Comparison of ENCODE assay signal across 1 cellular context in the genomic region with DNA sequence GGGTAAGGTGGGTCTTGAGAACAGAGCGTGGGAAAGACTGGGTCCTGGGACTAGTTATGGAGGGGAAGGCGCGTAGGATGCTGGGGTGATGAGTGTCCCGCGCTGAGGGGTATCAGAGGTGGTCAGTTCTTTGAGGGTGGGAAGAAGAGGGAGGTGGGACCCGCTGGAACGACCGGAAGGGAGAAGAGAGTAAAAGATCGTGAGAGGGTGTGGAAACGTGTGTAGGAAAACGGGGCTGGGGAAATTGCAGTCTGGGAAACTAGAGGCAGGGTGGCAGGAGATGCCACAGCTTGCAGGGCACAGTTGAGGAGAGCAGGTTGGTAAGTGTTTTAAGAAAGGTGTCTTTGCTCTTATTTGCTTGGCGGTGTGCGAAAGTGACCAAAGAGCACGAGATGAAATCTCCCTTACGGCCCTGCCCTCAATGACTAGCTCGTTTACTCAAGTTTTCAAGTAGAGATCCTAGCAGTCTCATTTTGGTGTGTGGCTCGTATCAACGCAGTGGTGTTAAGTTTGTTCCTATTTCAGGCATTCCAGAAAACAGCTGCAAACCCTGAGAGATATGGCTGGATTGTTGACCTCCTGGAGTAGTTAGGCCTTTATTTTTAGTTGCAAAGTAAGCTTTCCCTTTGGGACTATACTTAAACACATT.
A peak's percentile ranks its signal among the peaks of the same experiment; 100 is the strongest.
TF ChIP-seq lines count a peak whose summit lies in the region.

No MANE protein-coding gene starts in this region.

TF ChIP-seq in K562, 482 proteins besides CTCF, POLR2A, EP300 and RAD21 (continued from another document and continues in another):
- TF ChIP-seq, protein P1, sequence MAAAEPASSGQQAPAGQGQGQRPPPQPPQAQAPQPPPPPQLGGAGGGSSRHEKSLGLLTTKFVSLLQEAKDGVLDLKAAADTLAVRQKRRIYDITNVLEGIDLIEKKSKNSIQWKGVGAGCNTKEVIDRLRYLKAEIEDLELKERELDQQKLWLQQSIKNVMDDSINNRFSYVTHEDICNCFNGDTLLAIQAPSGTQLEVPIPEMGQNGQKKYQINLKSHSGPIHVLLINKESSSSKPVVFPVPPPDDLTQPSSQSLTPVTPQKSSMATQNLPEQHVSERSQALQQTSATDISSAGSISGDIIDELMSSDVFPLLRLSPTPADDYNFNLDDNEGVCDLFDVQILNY (CRISPR knock-in tag; IDR thresholded peaks at IDR 0.05) = no peak
- TF ChIP-seq HDAC1 (IDR thresholded peaks at IDR 0.05) = peak in 1 of 2 experiments; percentile 81; a peak in 2 of 4 replicates
- peak; percentile 35; the same call in 1 of the 2 replicates for TF ChIP-seq NBN (IDR thresholded peaks at IDR 0.05; ENCODE audit: low read depth)
- TF ChIP-seq ZNF133 (CRISPR knock-in tag; IDR thresholded peaks at IDR 0.05) = no peak
- TF ChIP-seq, protein P2, sequence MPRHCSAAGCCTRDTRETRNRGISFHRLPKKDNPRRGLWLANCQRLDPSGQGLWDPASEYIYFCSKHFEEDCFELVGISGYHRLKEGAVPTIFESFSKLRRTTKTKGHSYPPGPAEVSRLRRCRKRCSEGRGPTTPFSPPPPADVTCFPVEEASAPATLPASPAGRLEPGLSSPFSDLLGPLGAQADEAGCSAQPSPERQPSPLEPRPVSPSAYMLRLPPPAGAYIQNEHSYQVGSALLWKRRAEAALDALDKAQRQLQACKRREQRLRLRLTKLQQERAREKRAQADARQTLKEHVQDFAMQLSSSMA (CRISPR knock-in tag; IDR thresholded peaks at IDR 0.05) = peak; percentile 74; the same call in 1 of the 2 replicates
- no peak for TF ChIP-seq ZNF583 (CRISPR knock-in tag; IDR thresholded peaks at IDR 0.05)
- TF ChIP-seq, protein P3, sequence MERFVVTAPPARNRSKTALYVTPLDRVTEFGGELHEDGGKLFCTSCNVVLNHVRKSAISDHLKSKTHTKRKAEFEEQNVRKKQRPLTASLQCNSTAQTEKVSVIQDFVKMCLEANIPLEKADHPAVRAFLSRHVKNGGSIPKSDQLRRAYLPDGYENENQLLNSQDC (CRISPR knock-in tag; IDR thresholded peaks at IDR 0.05) = no peak
- peak; percentile 69 for TF ChIP-seq CHD1 (IDR thresholded peaks at IDR 0.05; ENCODE audit: low read length)
- TF ChIP-seq ZNF695 (CRISPR knock-in tag; IDR thresholded peaks at IDR 0.05) = no peak
- no peak for TF ChIP-seq ZC3H4 (CRISPR knock-in tag; IDR thresholded peaks at IDR 0.05; ENCODE audit: borderline replicate concordance)
- no peak for TF ChIP-seq PURB (CRISPR knock-in tag; IDR thresholded peaks at IDR 0.05; ENCODE audit: low read depth)
- no peak for TF ChIP-seq SIRT6 (IDR thresholded peaks at IDR 0.05; ENCODE audit: low read depth, low read length)
- TF ChIP-seq CEBPB (tag; IDR thresholded peaks at IDR 0.05) = no peak
- TF ChIP-seq PHB2 (IDR thresholded peaks at IDR 0.05; ENCODE audit: low read depth) = peak; percentile 59; the same call in 1 of the 2 replicates
- TF ChIP-seq, protein P4, sequence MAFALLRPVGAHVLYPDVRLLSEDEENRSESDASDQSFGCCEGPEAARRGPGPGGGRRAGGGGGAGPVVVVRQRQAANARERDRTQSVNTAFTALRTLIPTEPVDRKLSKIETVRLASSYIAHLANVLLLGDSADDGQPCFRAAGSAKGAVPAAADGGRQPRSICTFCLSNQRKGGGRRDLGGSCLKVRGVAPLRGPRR (CRISPR knock-in tag; IDR thresholded peaks at IDR 0.05) = no peak
- no peak for TF ChIP-seq RUNX1 (IDR thresholded peaks at IDR 0.05; ENCODE audit: low read depth)
- TF ChIP-seq, protein P5, sequence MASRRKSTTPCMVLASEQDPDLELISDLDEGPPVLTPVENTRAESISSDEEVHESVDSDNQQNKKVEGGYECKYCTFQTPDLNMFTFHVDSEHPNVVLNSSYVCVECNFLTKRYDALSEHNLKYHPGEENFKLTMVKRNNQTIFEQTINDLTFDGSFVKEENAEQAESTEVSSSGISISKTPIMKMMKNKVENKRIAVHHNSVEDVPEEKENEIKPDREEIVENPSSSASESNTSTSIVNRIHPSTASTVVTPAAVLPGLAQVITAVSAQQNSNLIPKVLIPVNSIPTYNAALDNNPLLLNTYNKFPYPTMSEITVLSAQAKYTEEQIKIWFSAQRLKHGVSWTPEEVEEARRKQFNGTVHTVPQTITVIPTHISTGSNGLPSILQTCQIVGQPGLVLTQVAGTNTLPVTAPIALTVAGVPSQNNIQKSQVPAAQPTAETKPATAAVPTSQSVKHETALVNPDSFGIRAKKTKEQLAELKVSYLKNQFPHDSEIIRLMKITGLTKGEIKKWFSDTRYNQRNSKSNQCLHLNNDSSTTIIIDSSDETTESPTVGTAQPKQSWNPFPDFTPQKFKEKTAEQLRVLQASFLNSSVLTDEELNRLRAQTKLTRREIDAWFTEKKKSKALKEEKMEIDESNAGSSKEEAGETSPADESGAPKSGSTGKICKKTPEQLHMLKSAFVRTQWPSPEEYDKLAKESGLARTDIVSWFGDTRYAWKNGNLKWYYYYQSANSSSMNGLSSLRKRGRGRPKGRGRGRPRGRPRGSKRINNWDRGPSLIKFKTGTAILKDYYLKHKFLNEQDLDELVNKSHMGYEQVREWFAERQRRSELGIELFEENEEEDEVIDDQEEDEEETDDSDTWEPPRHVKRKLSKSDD (conservative IDR thresholded peaks at IDR 0.05; ENCODE audit: low read length) = no peak
- 0 out of 2 replicates have a peak, but pooled peaks have one; percentile 5 for TF ChIP-seq ZNF316 (IDR thresholded peaks at IDR 0.05)
- TF ChIP-seq GABPB1 (CRISPR knock-in tag; IDR thresholded peaks at IDR 0.05) = peak; percentile 45; the same call in 1 of the 2 replicates
- TF ChIP-seq KLF1 (tag; IDR thresholded peaks at IDR 0.05) = 0 out of 2 replicates have a peak, but pooled peaks have one; percentile 22
- 0 out of 2 replicates have a peak, but pooled peaks have one; percentile 10 for TF ChIP-seq STAT5A (IDR thresholded peaks at IDR 0.05; ENCODE audit: borderline replicate concordance, low read length)
- 0 out of 2 replicates have a peak, but pooled peaks have one; percentile 41 for TF ChIP-seq ZEB2 (IDR thresholded peaks at IDR 0.05)
- TF ChIP-seq ZBTB7A (IDR thresholded peaks at IDR 0.05; ENCODE audit: borderline replicate concordance, control insufficient read depth, low read depth, low read length) = no peak
- peak; percentile 43 for TF ChIP-seq SAP30 (IDR thresholded peaks at IDR 0.05; ENCODE audit: borderline replicate concordance, insufficient read depth, low read depth, low read length, poor library complexity, severe bottlenecking)
- TF ChIP-seq ATF1 (CRISPR knock-in tag; IDR thresholded peaks at IDR 0.05) = no peak
- TF ChIP-seq ATF1 (tag; IDR thresholded peaks at IDR 0.05) = no peak
- TF ChIP-seq OTX1 (CRISPR knock-in tag; IDR thresholded peaks at IDR 0.05) = 0 out of 2 replicates have a peak, but pooled peaks have one; percentile 11
- TF ChIP-seq SMARCA4 (IDR thresholded peaks at IDR 0.05) = peak; percentile 56; the same call in 1 of the 2 replicates
- no peak for TF ChIP-seq DIDO1 (tag; IDR thresholded peaks at IDR 0.05; ENCODE audit: low read depth)
- TF ChIP-seq RBM14 (IDR thresholded peaks at IDR 0.05; ENCODE audit: borderline replicate concordance, insufficient read depth, low read depth, low read length) = no peak
- peak; percentile 80; the same call in 1 of the 2 replicates for TF ChIP-seq SMARCA5 (IDR thresholded peaks at IDR 0.05)
- peak; percentile 61; the same call in 1 of the 2 replicates for TF ChIP-seq SNIP1 (IDR thresholded peaks at IDR 0.05; ENCODE audit: low read depth)
- TF ChIP-seq ZZZ3 (IDR thresholded peaks at IDR 0.05) = no peak
- no peak for TF ChIP-seq PTBP1 (IDR thresholded peaks at IDR 0.05; ENCODE audit: low read depth, low read length)
- TF ChIP-seq ZNF263 (CRISPR knock-in tag; IDR thresholded peaks at IDR 0.05; ENCODE audit: borderline replicate concordance) = no peak
- TF ChIP-seq, protein P6, sequence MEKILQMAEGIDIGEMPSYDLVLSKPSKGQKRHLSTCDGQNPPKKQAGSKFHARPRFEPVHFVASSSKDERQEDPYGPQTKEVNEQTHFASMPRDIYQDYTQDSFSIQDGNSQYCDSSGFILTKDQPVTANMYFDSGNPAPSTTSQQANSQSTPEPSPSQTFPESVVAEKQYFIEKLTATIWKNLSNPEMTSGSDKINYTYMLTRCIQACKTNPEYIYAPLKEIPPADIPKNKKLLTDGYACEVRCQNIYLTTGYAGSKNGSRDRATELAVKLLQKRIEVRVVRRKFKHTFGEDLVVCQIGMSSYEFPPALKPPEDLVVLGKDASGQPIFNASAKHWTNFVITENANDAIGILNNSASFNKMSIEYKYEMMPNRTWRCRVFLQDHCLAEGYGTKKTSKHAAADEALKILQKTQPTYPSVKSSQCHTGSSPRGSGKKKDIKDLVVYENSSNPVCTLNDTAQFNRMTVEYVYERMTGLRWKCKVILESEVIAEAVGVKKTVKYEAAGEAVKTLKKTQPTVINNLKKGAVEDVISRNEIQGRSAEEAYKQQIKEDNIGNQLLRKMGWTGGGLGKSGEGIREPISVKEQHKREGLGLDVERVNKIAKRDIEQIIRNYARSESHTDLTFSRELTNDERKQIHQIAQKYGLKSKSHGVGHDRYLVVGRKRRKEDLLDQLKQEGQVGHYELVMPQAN (IDR thresholded peaks at IDR 0.05; ENCODE audit: borderline replicate concordance) = 0 out of 2 replicates have a peak, but pooled peaks have one; percentile 69
- TF ChIP-seq ARID2 (IDR thresholded peaks at IDR 0.05) = peak; percentile 52; the same call in 1 of the 2 replicates
- no peak for TF ChIP-seq RCOR1 (IDR thresholded peaks at IDR 0.05; ENCODE audit: borderline replicate concordance in 1 of 2, low read depth in 2 of 2, low read length in 2 of 2)
- TF ChIP-seq NR2F6 (CRISPR knock-in tag; IDR thresholded peaks at IDR 0.05) = no peak
- no peak for TF ChIP-seq NCOA4 (IDR thresholded peaks at IDR 0.05; ENCODE audit: partially characterized antibody)
- no peak for TF ChIP-seq U2AF2 (optimal IDR thresholded peaks at IDR 0.05; ENCODE audit: low read depth, low read length)
- no peak for TF ChIP-seq ZNF224 (CRISPR knock-in tag; IDR thresholded peaks at IDR 0.05)
- TF ChIP-seq HMG20B (CRISPR knock-in tag; IDR thresholded peaks at IDR 0.05) = no peak
- TF ChIP-seq CBFA2T2 (conservative IDR thresholded peaks at IDR 0.05) = no peak
- 0 out of 4 replicates have a peak, but pooled peaks of 1 of the 2 experiments have one; percentile 43 for TF ChIP-seq CSDE1 (IDR thresholded peaks at IDR 0.05)
- TF ChIP-seq HIVEP1 (CRISPR knock-in tag; IDR thresholded peaks at IDR 0.05) = no peak
- TF ChIP-seq SIX5 (IDR thresholded peaks at IDR 0.05; ENCODE audit: borderline replicate concordance in 1 of 2, insufficient read depth in 1 of 2, low read depth in 1 of 2, low read length in 2 of 2) = no peak
- TF ChIP-seq, protein P7, sequence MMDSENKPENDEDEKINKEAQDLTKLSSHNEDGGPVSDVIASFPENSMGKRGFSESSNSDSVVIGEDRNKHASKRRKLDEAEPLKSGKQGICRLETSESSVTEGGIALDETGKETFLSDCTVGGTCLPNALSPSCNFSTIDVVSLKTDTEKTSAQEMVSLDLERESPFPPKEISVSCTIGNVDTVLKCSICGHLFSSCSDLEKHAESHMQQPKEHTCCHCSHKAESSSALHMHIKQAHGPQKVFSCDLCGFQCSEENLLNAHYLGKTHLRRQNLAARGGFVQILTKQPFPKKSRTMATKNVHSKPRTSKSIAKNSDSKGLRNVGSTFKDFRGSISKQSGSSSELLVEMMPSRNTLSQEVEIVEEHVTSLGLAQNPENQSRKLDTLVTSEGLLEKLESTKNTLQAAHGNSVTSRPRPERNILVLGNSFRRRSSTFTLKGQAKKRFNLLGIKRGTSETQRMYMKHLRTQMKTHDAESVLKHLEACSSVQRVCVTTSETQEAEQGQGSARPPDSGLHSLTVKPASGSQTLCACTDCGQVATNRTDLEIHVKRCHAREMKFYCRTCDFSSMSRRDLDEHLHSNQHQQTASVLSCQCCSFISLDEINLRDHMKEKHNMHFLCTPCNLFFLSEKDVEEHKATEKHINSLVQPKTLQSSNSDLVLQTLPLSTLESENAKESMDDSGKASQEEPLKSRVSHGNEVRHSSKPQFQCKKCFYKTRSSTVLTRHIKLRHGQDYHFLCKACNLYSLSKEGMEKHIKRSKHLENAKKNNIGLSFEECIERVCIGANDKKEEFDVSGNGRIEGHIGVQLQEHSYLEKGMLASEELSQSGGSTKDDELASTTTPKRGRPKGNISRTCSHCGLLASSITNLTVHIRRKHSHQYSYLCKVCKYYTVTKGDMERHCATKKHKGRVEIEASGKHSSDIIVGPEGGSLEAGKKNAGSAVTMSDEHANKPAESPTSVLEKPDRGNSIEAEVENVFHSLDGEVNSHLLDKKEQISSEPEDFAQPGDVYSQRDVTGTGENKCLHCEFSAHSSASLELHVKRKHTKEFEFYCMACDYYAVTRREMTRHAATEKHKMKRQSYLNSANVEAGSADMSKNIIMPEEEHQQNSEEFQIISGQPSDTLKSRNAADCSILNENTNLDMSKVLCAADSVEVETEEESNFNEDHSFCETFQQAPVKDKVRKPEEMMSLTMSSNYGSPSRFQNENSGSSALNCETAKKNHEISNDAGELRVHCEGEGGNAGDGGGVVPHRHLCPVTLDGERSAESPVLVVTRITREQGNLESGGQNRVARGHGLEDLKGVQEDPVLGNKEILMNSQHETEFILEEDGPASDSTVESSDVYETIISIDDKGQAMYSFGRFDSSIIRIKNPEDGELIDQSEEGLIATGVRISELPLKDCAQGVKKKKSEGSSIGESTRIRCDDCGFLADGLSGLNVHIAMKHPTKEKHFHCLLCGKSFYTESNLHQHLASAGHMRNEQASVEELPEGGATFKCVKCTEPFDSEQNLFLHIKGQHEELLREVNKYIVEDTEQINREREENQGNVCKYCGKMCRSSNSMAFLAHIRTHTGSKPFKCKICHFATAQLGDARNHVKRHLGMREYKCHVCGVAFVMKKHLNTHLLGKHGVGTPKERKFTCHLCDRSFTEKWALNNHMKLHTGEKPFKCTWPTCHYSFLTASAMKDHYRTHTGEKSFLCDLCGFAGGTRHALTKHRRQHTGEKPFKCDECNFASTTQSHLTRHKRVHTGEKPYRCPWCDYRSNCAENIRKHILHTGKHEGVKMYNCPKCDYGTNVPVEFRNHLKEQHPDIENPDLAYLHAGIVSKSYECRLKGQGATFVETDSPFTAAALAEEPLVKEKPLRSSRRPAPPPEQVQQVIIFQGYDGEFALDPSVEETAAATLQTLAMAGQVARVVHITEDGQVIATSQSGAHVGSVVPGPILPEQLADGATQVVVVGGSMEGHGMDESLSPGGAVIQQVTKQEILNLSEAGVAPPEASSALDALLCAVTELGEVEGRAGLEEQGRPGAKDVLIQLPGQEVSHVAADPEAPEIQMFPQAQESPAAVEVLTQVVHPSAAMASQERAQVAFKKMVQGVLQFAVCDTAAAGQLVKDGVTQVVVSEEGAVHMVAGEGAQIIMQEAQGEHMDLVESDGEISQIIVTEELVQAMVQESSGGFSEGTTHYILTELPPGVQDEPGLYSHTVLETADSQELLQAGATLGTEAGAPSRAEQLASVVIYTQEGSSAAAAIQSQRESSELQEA (IDR thresholded peaks at IDR 0.05; ENCODE audit: low read depth) = peak; percentile 29; the same call in 1 of the 2 replicates
- peak; percentile 26; the same call in 1 of the 2 replicates for TF ChIP-seq NFRKB (IDR thresholded peaks at IDR 0.05; ENCODE audit: low read depth)
- no peak for TF ChIP-seq HNRNPUL1 (IDR thresholded peaks at IDR 0.05; ENCODE audit: low read length)
